ENCODE assay signal across 8 cellular contexts in genomic region chr11:122505304-122506006, GRCh38.
A peak's percentile ranks its signal among the peaks of the same experiment; 100 is the strongest.
DNase-seq lines count a peak whose midpoint lies in the region; ATAC-seq and TF ChIP-seq lines count a peak whose summit lies in the region.

No MANE protein-coding gene starts in this region.

- H3K36me3 Mint-ChIP-seq in neural progenitor cell: no peaks in the 10 kb centered on the region

- no peaks in the 10 kb centered on the region for H3F3A ChIP-seq in neural progenitor cell (ENCODE audit: low read depth)

- H2AFZ ChIP-seq in neural progenitor cell (replicated peaks): peak overlapping the region; percentile 93

- H3K36me3 ChIP-seq in BLaER1 (no peaks in the 10 kb centered on the region), neural progenitor cell (no peaks in the 10 kb centered on the region), thyroid gland (no peaks in the 10 kb centered on the region)

- TF ChIP-seq POLR2A in thyroid gland (IDR thresholded peaks at IDR 0.05): no peak

- WGBS in thyroid gland, 2 donors: 43% methylated on average over 8 of the region's 8 CpGs

- no peak overlapping the region for H3K9ac ChIP-seq in BLaER1
- no peak overlapping the region for H3K9ac ChIP-seq in neural progenitor cell

- H4K20me1 ChIP-seq in BLaER1: no peaks in the 10 kb centered on the region
- no peaks in the 10 kb centered on the region for H4K20me1 ChIP-seq in neural progenitor cell (ENCODE audit: low read depth)

- H3K27me3 Mint-ChIP-seq in neural progenitor cell (ENCODE audit: insufficient read depth, low read depth): peaks cover 1% of the 10 kb centered on the region

- H3K27ac Mint-ChIP-seq in neural progenitor cell: peak overlapping the region; percentile 93

- peaks cover 6% of the 10 kb centered on the region for H3K4me1 ChIP-seq in BLaER1
- H3K4me1 ChIP-seq in neural progenitor cell: peaks cover 7% of the 10 kb centered on the region
- H3K4me1 ChIP-seq in thyroid gland: no peaks in the 10 kb centered on the region

- intact Hi-C loops in thyroid gland (cut with DNase I): loop anchor here (2.0 to 5.0 kb wide), 2 partner anchors 289 to 853 kb away; no protein-coding TSS in a partner anchor

- peaks cover 9% of the 10 kb centered on the region for H3K4me1 Mint-ChIP-seq in neural progenitor cell

- H3K27me3 ChIP-seq in BLaER1: no peaks in the 10 kb centered on the region
- H3K27me3 ChIP-seq in neural progenitor cell: no peaks in the 10 kb centered on the region
- no peaks in the 10 kb centered on the region for H3K27me3 ChIP-seq in thyroid gland

- H3K4me2 ChIP-seq in BLaER1 (peak overlapping the region; percentile 23; the same call in 1 of the 2 replicates), neural progenitor cell (no peak overlapping the region)

- peak in 45 of 76 experiments; percentile 2 to 58 (median 24) for DNase-seq in HUDEP-2 (lab: John Stamatoyannopoulos, UW; ENCODE audit: unreplicated experiment in 76 of 76)
- DNase-seq in OCI-M1 (lab: John Stamatoyannopoulos, UW): peak; percentile 82
- DNase-seq in activated T-cell treated with anti-CD3 and anti-CD28 coated beads, Interleukin-2, amount 50 U/mL, for 48 hours: peak; percentile 63 to 67
- peak; percentile 90 to 96 for DNase-seq in foreskin fibroblast
- peak; percentile 89 for DNase-seq in neural progenitor cell (ENCODE audit: low spot score)
- DNase-seq in thyroid gland: peak; percentile 80 to 83

- H3K4me3 Mint-ChIP-seq in neural progenitor cell: no peak overlapping the region

- H3K27ac ChIP-seq in BLaER1: no peak overlapping the region
- H3K27ac ChIP-seq in neural progenitor cell: no peak overlapping the region
- no peak overlapping the region for H3K27ac ChIP-seq in thyroid gland

- H3K4me3 ChIP-seq in BLaER1 (no peak overlapping the region), foreskin fibroblast (ENCODE audit: low read depth in 1 of 2, low read length in 2 of 2) (no peak overlapping the region), neural progenitor cell (no peak overlapping the region), thyroid gland (replicated peaks in 1 of 3) (no peak overlapping the region)

- no peaks in the 10 kb centered on the region for H3K79me2 ChIP-seq in neural progenitor cell (ENCODE audit: low read depth)

- no peaks in the 10 kb centered on the region for H3K9me3 Mint-ChIP-seq in neural progenitor cell

- ATAC-seq in GM19043 (IDR thresholded peaks at IDR 0.05; ENCODE audit: low read depth, unreplicated experiment): peak; percentile 49

- H3K9me3 ChIP-seq in BLaER1 (no peaks in the 10 kb centered on the region), neural progenitor cell (ENCODE audit: low read depth) (no peaks in the 10 kb centered on the region), thyroid gland (no peaks in the 10 kb centered on the region)

- TF ChIP-seq CTCF in foreskin fibroblast (IDR thresholded peaks at IDR 0.05; ENCODE audit: low read depth, low read length): peak; percentile 93
- peak; percentile 86 for TF ChIP-seq CTCF in neural progenitor cell (IDR thresholded peaks at IDR 0.05)
- TF ChIP-seq CTCF in thyroid gland (IDR thresholded peaks at IDR 0.05): peak; percentile 44 to 91 (median 82)

Comparison
In these comparisons a context has a peak if more than half of its experiments do, and no peak if none do; other contexts are left out.
1. DNase-seq: peak in every context shown above with its lines; median percentile 93 in foreskin fibroblast; 89 in neural progenitor cell; 82 in OCI-M1; 82 in thyroid gland; 65 in activated T-cell treated with anti-CD3 and anti-CD28 coated beads, Interleukin-2, amount 50 U/mL, for 48 hours; 24 in HUDEP-2.